In genomic region chr13:27637289-27637626, GRCh38 we compare ENCODE assay signal across 17 cellular contexts. TPM values are rescaled to one million over a fixed set of nuclear protein-coding genes. Genes with fewer than 3 reads are reported as not detected.
DNase-seq lines count a peak whose midpoint lies in the region; ATAC-seq, FAIRE-seq and TF ChIP-seq lines count a peak whose summit lies in the region.
"Had no signal": no experiment of that assay in that cellular context is flagged by ENCODE, and none has a peak within 500 bp of the region (broad histone marks: within the 10 kb centered on the region; RNA-seq: fewer than 3 reads in every experiment).

No MANE protein-coding gene starts in this region.

- intact Hi-C loops in mammary epithelial cell (cut with micrococcal nuclease) (no loop called here), MCF 10A (cut with micrococcal nuclease) (no loop called here)

- no peak for FAIRE-seq in H54 (lab: Jason Lieb, UNC)
- FAIRE-seq: K562, RCC 7860 had no signal

- no peak for TF ChIP-seq CTCF in mammary epithelial cell (conservative IDR thresholded peaks at IDR 0.05 in 1 of 2, IDR thresholded peaks at IDR 0.05 in 1 of 2; ENCODE audit: extremely low read depth in 1 of 2, insufficient read depth in 1 of 2, low read depth in 1 of 2, low read length in 2 of 2)
- TF ChIP-seq CTCF in MCF 10A (IDR thresholded peaks at IDR 0.05; ENCODE audit: unreplicated experiment) = no peak

- no peaks in the 10 kb centered on the region for H3K9me3 ChIP-seq in mammary epithelial cell (replicated peaks; ENCODE audit: insufficient read depth, low read length)

- no peak overlapping the region for H3K27ac Mint-ChIP-seq in MCF 10A (ENCODE audit: low read depth, unreplicated experiment)
- H3K27ac Mint-ChIP-seq in activated T-helper 17 cell treated with anti-CD3 and anti-CD28 coated beads, Interleukin-2, amount 50 U/mL, for 72 hours = peak overlapping the region; percentile 20
- H3K27ac Mint-ChIP-seq in stimulated activated effector memory CD8-positive, alpha-beta T cell treated with anti-CD3 and anti-CD28 coated beads, Interleukin-12 subunit alpha, Interleukin-12 subunit beta, amount 100 ng/mL, for 72 hours = no peak overlapping the region
- H3K27ac Mint-ChIP-seq: GM23338 had no signal

- no TSS peak for BruUV-seq in mammary epithelial cell (replicated peaks; lab: Mats Ljungman, UMichigan)
- BruUV-seq in MCF 10A (replicated peaks; lab: Mats Ljungman, UMichigan) = no TSS peak

- no peaks in the 10 kb centered on the region for H3K27me3 ChIP-seq in mammary epithelial cell (ENCODE audit: insufficient read depth, low read length)

- CTCF ChIA-PET in mammary epithelial cell (lab: Charles Lee; ENCODE audit: low non-redundant PET) = interaction anchor here (0.6 kb wide), 2 partner anchors 16 to 88 kb away, joined by 3 to 4 read pairs; no protein-coding TSS in a partner anchor
- CTCF ChIA-PET in MCF 10A (lab: Yijun Ruan, JAX) = interaction anchor here (2.1 kb wide), 1 partner anchor 15 kb away, joined by 7 read pairs; the partner anchor contains the start of gene POLR1D

- peaks cover 42% of the 10 kb centered on the region for H3K4me1 Mint-ChIP-seq in MCF 10A (ENCODE audit: insufficient read depth, unreplicated experiment)
- peaks cover 22% of the 10 kb centered on the region for H3K4me1 Mint-ChIP-seq in activated T-helper 17 cell treated with anti-CD3 and anti-CD28 coated beads, Interleukin-2, amount 50 U/mL, for 72 hours
- peaks cover 25% of the 10 kb centered on the region for H3K4me1 Mint-ChIP-seq in stimulated activated effector memory CD8-positive, alpha-beta T cell treated with anti-CD3 and anti-CD28 coated beads, Interleukin-12 subunit alpha, Interleukin-12 subunit beta, amount 100 ng/mL, for 72 hours

- 94% methylated on average over 1 of the region's 1 CpG for WGBS in mammary epithelial cell (ENCODE audit: low coverage, missing lambda C conversion rate)

- DNase-seq in mammary epithelial cell = no peak
- no peak for DNase-seq in MCF 10A (ENCODE audit: unreplicated experiment)
- DNase-seq in left lobe of liver (ENCODE audit: low spot score) = no peak
- no peak for DNase-seq in stimulated activated effector memory CD8-positive, alpha-beta T cell treated with anti-CD3 and anti-CD28 coated beads, Interleukin-12 subunit alpha, Interleukin-12 subunit beta, amount 100 ng/mL, for 72 hours (ENCODE audit: low spot score in 2 of 2)
- no peak for DNase-seq in H54 (ENCODE audit: insufficient read length, low spot score)
- DNase-seq: ACHN; CD4-positive, alpha-beta memory T cell; GF-D8; NCI-H187; NCI-H446; SHP77 treated with DMSO at 0.1 percent for 48 hours had no signal

- dilution Hi-C loops in mammary epithelial cell (cut with HindIII; ENCODE audit: low sequenced_read_pairs) = no loop called here

- no peak overlapping the region for H3K27ac ChIP-seq in mammary epithelial cell (ENCODE audit: insufficient read depth, low read depth, low read length)
- H3K27ac ChIP-seq: HL-60 had no signal

- no peak overlapping the region for H3K9ac ChIP-seq in mammary epithelial cell (ENCODE audit: insufficient read depth, low read length)

- H3K79me2 ChIP-seq in mammary epithelial cell (ENCODE audit: insufficient read depth, low read length) = peaks cover 68% of the 10 kb centered on the region

- no peaks in the 10 kb centered on the region for H3K9me3 Mint-ChIP-seq in MCF 10A (ENCODE audit: unreplicated experiment)
- no peaks in the 10 kb centered on the region for H3K9me3 Mint-ChIP-seq in activated T-helper 17 cell treated with anti-CD3 and anti-CD28 coated beads, Interleukin-2, amount 50 U/mL, for 72 hours
- H3K9me3 Mint-ChIP-seq in stimulated activated effector memory CD8-positive, alpha-beta T cell treated with anti-CD3 and anti-CD28 coated beads, Interleukin-12 subunit alpha, Interleukin-12 subunit beta, amount 100 ng/mL, for 72 hours = no peaks in the 10 kb centered on the region
- H3K9me3 Mint-ChIP-seq: CD4-positive, alpha-beta memory T cell; GM23338 had no signal

- no peak overlapping the region for H3K4me3 ChIP-seq in mammary epithelial cell (replicated peaks in 1 of 3; ENCODE audit: insufficient read depth in 1 of 3, low read depth in 2 of 3, low read length in 3 of 3)
- H3K4me3 ChIP-seq: GM23338, K562 had no signal

- POLR2A ChIA-PET in MCF 10A (lab: Yijun Ruan, JAX) = interaction anchor here (0.6 to 1.3 kb wide), 6 partner anchors 10 to 186 kb away, joined by 3 to 8 read pairs (median 4); partner anchors contain the start of gene LNX2

- peaks cover 49% of the 10 kb centered on the region for H3K4me1 ChIP-seq in mammary epithelial cell (ENCODE audit: insufficient read depth, low read length)

- no peak overlapping the region for H2AFZ ChIP-seq in mammary epithelial cell (ENCODE audit: low read depth, low read length)
- H2AFZ ChIP-seq: GM23338 had no signal

- H3K36me3 ChIP-seq in mammary epithelial cell (ENCODE audit: insufficient read depth, low read length) = no peaks in the 10 kb centered on the region

- in situ Hi-C loops in mammary epithelial cell (cut with MboI; ENCODE audit: low sequenced_read_pairs in 2 of 2) = no loop called here

- H3K4me3 Mint-ChIP-seq in MCF 10A (ENCODE audit: unreplicated experiment) = no peak overlapping the region
- H3K4me3 Mint-ChIP-seq in activated T-helper 17 cell treated with anti-CD3 and anti-CD28 coated beads, Interleukin-2, amount 50 U/mL, for 72 hours = no peak overlapping the region
- H3K4me3 Mint-ChIP-seq in stimulated activated effector memory CD8-positive, alpha-beta T cell treated with anti-CD3 and anti-CD28 coated beads, Interleukin-12 subunit alpha, Interleukin-12 subunit beta, amount 100 ng/mL, for 72 hours = no peak overlapping the region
- H3K4me3 Mint-ChIP-seq: GM23338 had no signal

- no peak for TF ChIP-seq POLR2A in H54 (IDR thresholded peaks at IDR 0.05; ENCODE audit: low read depth, low read length)

- H3K27me3 Mint-ChIP-seq in MCF 10A (ENCODE audit: insufficient read depth, unreplicated experiment) = no peaks in the 10 kb centered on the region
- H3K27me3 Mint-ChIP-seq in activated T-helper 17 cell treated with anti-CD3 and anti-CD28 coated beads, Interleukin-2, amount 50 U/mL, for 72 hours = no peaks in the 10 kb centered on the region
- H3K27me3 Mint-ChIP-seq: CD4-positive, alpha-beta memory T cell had no signal

- peak overlapping the region; percentile 23 for H3K4me2 ChIP-seq in mammary epithelial cell (ENCODE audit: insufficient read depth, low read depth, low read length)
- H3K4me2 ChIP-seq: GM23338 had no signal

- H4K20me1 ChIP-seq in mammary epithelial cell (ENCODE audit: insufficient read depth, low read length) = no peaks in the 10 kb centered on the region

- no peak for ATAC-seq in activated T-helper 17 cell treated with anti-CD3 and anti-CD28 coated beads, Interleukin-2, amount 50 U/mL, for 72 hours (replicated peaks)
- ATAC-seq in left lobe of liver (peak; percentile 42), GM21515 (IDR thresholded peaks at IDR 0.05; ENCODE audit: unreplicated experiment) (no peak)
- ATAC-seq in stimulated activated effector memory CD8-positive, alpha-beta T cell treated with anti-CD3 and anti-CD28 coated beads, Interleukin-12 subunit alpha, Interleukin-12 subunit beta, amount 100 ng/mL, for 72 hours = no peak
- ATAC-seq: GM23338 had no signal

- peaks cover 7% of the 10 kb centered on the region for H3K36me3 Mint-ChIP-seq in MCF 10A (ENCODE audit: insufficient read depth, unreplicated experiment)
- H3K36me3 Mint-ChIP-seq in activated T-helper 17 cell treated with anti-CD3 and anti-CD28 coated beads, Interleukin-2, amount 50 U/mL, for 72 hours (ENCODE audit: low read depth) = peaks cover 19% of the 10 kb centered on the region
- peaks cover 7% of the 10 kb centered on the region for H3K36me3 Mint-ChIP-seq in stimulated activated effector memory CD8-positive, alpha-beta T cell treated with anti-CD3 and anti-CD28 coated beads, Interleukin-12 subunit alpha, Interleukin-12 subunit beta, amount 100 ng/mL, for 72 hours

RNA-seq across cellular contexts. Expression of gene POLR1D, which starts 15.6 kb away (rescaled TPM):
- total RNA-seq in mammary epithelial cell (100 to 1,000 TPM in 1 of 2 donors, 10 to 100 TPM in 1; 89.0 to 140 TPM), MCF 10A (2022) (123 and 146 TPM in 2 replicates), left lobe of liver (36.1 TPM)
- 134 TPM for polyA plus RNA-seq in mammary epithelial cell
- polyA minus RNA-seq in mammary epithelial cell = 75.5 TPM
- 100 to 1,000 TPM; 128 to 138 TPM for total RNA-seq in activated T-helper 17 cell treated with anti-CD3 and anti-CD28 coated beads, Interleukin-2, amount 50 U/mL, for 72 hours

RNA-seq across cellular contexts. Expression of gene LNX2, which starts 16.9 kb away (rescaled TPM):
- 10 to 100 TPM; 16.1 to 26.3 TPM for total RNA-seq in mammary epithelial cell
- polyA plus RNA-seq in mammary epithelial cell = 10.0 TPM
- 24.8 TPM for polyA minus RNA-seq in mammary epithelial cell
- total RNA-seq in MCF 10A (2022) = 12.3 and 15.6 TPM in 2 replicates
- total RNA-seq in activated T-helper 17 cell treated with anti-CD3 and anti-CD28 coated beads, Interleukin-2, amount 50 U/mL, for 72 hours = 1 to 10 TPM; 4.1 TPM
- 10.1 TPM for total RNA-seq in left lobe of liver
